ENCODE assay signal across 9 cellular contexts in the genomic region with DNA sequence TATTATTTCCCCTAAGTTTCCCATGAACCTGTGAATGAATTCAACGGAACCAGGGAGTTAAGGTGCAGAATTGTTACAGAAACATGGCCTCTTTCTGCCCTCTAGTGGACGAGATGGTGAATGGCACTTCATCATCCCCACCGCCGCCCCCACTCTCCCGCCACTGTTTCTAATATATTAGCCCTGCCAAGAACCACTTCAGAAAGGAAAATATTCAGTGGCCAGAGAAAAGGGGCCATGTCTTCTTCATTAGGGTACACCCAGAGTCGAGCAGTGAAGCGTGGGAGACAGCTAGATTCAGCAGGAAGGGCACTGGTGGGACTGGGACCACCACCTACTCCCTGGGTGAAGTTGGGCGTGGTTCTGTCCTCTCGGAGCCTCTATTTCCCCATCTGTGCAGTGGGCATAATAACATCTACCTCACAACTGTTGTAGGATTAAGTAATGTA.
A peak's percentile ranks its signal among the peaks of the same experiment; 100 is the strongest.
DNase-seq lines count a peak whose midpoint lies in the region; ATAC-seq and TF ChIP-seq lines count a peak whose summit lies in the region.
"Had no signal": no experiment of that assay in that cellular context is flagged by ENCODE, and none has a peak within 500 bp of the region (broad histone marks: within the 10 kb centered on the region; RNA-seq: fewer than 3 reads in every experiment).

No MANE protein-coding gene starts in this region.

- H3K27me3 ChIP-seq in Loucy (ENCODE audit: insufficient read depth, low read length, poor library complexity, severe bottlenecking), result no peaks in the 10 kb centered on the region
- H3K27me3 ChIP-seq: BLaER1 had no signal

- no peak overlapping the region for H3K4me3 ChIP-seq in Loucy (ENCODE audit: low read length, poor library complexity, severe bottlenecking)
- H3K4me3 ChIP-seq in coronary artery, result peak overlapping the region; percentile 55
- H3K4me3 ChIP-seq: BLaER1 had no signal

- peaks cover 6% of the 10 kb centered on the region for H3K4me1 ChIP-seq in Loucy (ENCODE audit: insufficient read depth, low read length, poor library complexity, severe bottlenecking)

- H3K4me2 ChIP-seq in Loucy (ENCODE audit: low read depth, low read length, poor library complexity, severe bottlenecking), result no peak overlapping the region
- H3K4me2 ChIP-seq: BLaER1 had no signal

- H3K9me3 ChIP-seq in Loucy (ENCODE audit: insufficient read depth, low read depth, low read length), result no peaks in the 10 kb centered on the region

- peak overlapping the region; percentile 53 for H2AFZ ChIP-seq in Loucy (ENCODE audit: low read length)

- no peak overlapping the region for H3K9ac ChIP-seq in Loucy (ENCODE audit: low read depth, low read length, poor library complexity, severe bottlenecking)
- H3K9ac ChIP-seq: BLaER1 had no signal

- DNase-seq in NCI-H1417 (lab: John Stamatoyannopoulos, UW) (peak; percentile 52 to 76 (median 54)), NCI-H1417 treated with DMSO at 0.1 percent for 48 hours (lab: John Stamatoyannopoulos, UW) (no peak), T-helper 9 cell (peak; percentile 13), coronary artery (ENCODE audit: low spot score) (no peak), medulla oblongata (ENCODE audit: extremely low spot score) (peak; percentile 45), superior temporal gyrus (ENCODE audit: extremely low spot score) (peak; percentile 69)

- H3F3A ChIP-seq in Loucy (ENCODE audit: low read depth), result no peaks in the 10 kb centered on the region

- ATAC-seq in HG03565 (IDR thresholded peaks at IDR 0.05; ENCODE audit: unreplicated experiment), result no peak

- peak overlapping the region; percentile 68 to 83 for H3K27ac ChIP-seq in coronary artery
- H3K27ac ChIP-seq: BLaER1 had no signal

- no peaks in the 10 kb centered on the region for H3K36me3 ChIP-seq in Loucy (ENCODE audit: insufficient read depth, low read length)
- H3K36me3 ChIP-seq: BLaER1 had no signal

- H4K20me1 ChIP-seq in Loucy (ENCODE audit: insufficient read depth, low read length, poor library complexity, severe bottlenecking), result no peaks in the 10 kb centered on the region
- H4K20me1 ChIP-seq: BLaER1 had no signal

- no peaks in the 10 kb centered on the region for H3K79me2 ChIP-seq in Loucy (ENCODE audit: insufficient read depth, low read length)

- TF ChIP-seq CTCF in Loucy (conservative IDR thresholded peaks at IDR 0.05; ENCODE audit: low read length) (peak; percentile 72), coronary artery (IDR thresholded peaks at IDR 0.05) (peak; percentile 82)

- H3K9me2 ChIP-seq in Loucy (replicated peaks; ENCODE audit: low read depth, low read length), result no peaks in the 10 kb centered on the region

Comparison
In these comparisons a context has a peak if more than half of its experiments do, and no peak if none do; other contexts are left out.
1. DNase-seq: peak in NCI-H1417 (3 of 3), T-helper 9 cell (single experiment), medulla oblongata (single experiment) and superior temporal gyrus (single experiment); none in NCI-H1417 treated with DMSO at 0.1 percent for 48 hours (single experiment) and coronary artery (single experiment).